24 cellular contexts compared by ENCODE assay signal in the genomic region with DNA sequence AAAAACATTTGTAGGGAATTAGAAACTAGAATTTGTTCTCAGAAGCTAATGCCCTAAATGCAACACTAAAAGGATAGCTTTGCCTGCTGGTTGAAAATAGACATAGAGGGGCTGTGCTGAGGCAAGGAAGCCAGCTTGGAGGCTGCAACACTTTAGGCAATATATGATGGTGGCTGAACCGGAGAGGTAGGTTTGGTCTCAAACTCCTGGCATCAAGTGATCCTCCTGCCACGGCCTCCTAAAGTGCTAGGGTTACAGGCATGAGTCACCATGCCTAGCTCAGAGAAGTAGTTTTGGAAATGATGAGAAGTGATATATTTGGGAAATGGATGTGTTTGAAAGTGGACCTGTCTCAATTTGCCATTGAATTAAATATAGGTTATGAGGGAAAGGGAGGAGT.
"Had no signal": no experiment of that assay in that cellular context is flagged by ENCODE, and none has a peak within 500 bp of the region (broad histone marks: within the 10 kb centered on the region; RNA-seq: fewer than 3 reads in every experiment).

No MANE protein-coding gene starts in this region.

- H3K9ac ChIP-seq: neural progenitor cell had no signal

- H3K27ac Mint-ChIP-seq: activated CD8-positive, alpha-beta T cell treated with anti-CD3 and anti-CD28 coated beads, Interleukin-2, amount 10 ng/mL, durations not matched to agents 7 days and 5 days; activated naive CD8-positive, alpha-beta T cell treated with anti-CD3 and anti-CD28 coated beads, Interleukin-2, amount 10 ng/mL, durations not matched to agents 7 days and 5 days; neural progenitor cell; T-helper 2 cell treated with Interferon-gamma antibody and Interleukin-4, amounts not matched to agents 5 μg/mL and 100 μg/mL, for 36 hours had no signal

- DNase-seq: activated CD4-positive, alpha-beta T cell treated with anti-CD3 and anti-CD28 coated beads, Interleukin-2, amount 50 U/mL, for 1 hour; activated CD4-positive, CD25-positive, alpha-beta regulatory T cell treated with anti-CD3 and anti-CD28 coated beads, Interleukin-2, amount 50 U/mL, for 72 hours; activated CD8-positive, alpha-beta T cell treated with anti-CD3 and anti-CD28 coated beads, Interleukin-2, amount 10 ng/mL, durations not matched to agents 7 days and 5 days; activated naive CD4-positive, alpha-beta T cell; activated naive CD8-positive, alpha-beta T cell treated with anti-CD3 and anti-CD28 coated beads, Interleukin-2, amount 10 ng/mL, durations not matched to agents 7 days and 5 days; amniotic stem cell; cerebellar nuclear complex; cortex of kidney; heart right ventricle; left colon; mesenchymal stem cell; sigmoid colon; stimulated activated CD4-positive, alpha-beta T cell treated with anti-CD3 and anti-CD28 coated beads, Interleukin-2, amount 100 ng/mL, for 48 hours; stimulated activated CD8-positive, alpha-beta memory T cell treated with anti-CD3 and anti-CD28 coated beads, Interleukin-4, amount 100 ng/mL, for 48 hours; stimulated activated naive B cell treated with anti-CD40 and anti-IgM and Interleukin-4, amounts not matched to agents 10 μg/mL and 1 μg/mL and 100 μg/mL, for 72 hours; T-cell; testis; upper lobe of left lung had no signal

- ATAC-seq: activated CD8-positive, alpha-beta T cell treated with anti-CD3 and anti-CD28 coated beads, Interleukin-2, amount 10 ng/mL, durations not matched to agents 7 days and 5 days; heart right ventricle; left colon; stimulated activated naive B cell treated with anti-CD40 and anti-IgM and Interleukin-4, amounts not matched to agents 10 μg/mL and 1 μg/mL and 100 μg/mL, for 72 hours; T-cell had no signal

- H3K27ac ChIP-seq: epithelial cell of prostate, heart right ventricle, neural progenitor cell, sigmoid colon, testis, upper lobe of left lung, VCaP had no signal

- H3K9me3 Mint-ChIP-seq: stimulated activated naive B cell treated with anti-CD40 and anti-IgM and Interleukin-4, amounts not matched to agents 10 μg/mL and 1 μg/mL and 100 μg/mL, for 72 hours; T-helper 2 cell treated with Interferon-gamma antibody and Interleukin-4, amounts not matched to agents 5 μg/mL and 100 μg/mL, for 36 hours had no signal

- H3K9me3 ChIP-seq: sigmoid colon, testis, upper lobe of left lung had no signal

- H3K36me3 Mint-ChIP-seq: activated naive CD8-positive, alpha-beta T cell treated with anti-CD3 and anti-CD28 coated beads, Interleukin-2, amount 10 ng/mL, durations not matched to agents 7 days and 5 days; neural progenitor cell; stimulated activated naive B cell treated with anti-CD40 and anti-IgM and Interleukin-4, amounts not matched to agents 10 μg/mL and 1 μg/mL and 100 μg/mL, for 72 hours had no signal

- H3K4me2 ChIP-seq: neural progenitor cell, smooth muscle cell had no signal

- H3K36me3 ChIP-seq: heart right ventricle, neural progenitor cell, sigmoid colon, upper lobe of left lung had no signal

- H3K27me3 ChIP-seq: heart right ventricle, sigmoid colon, testis, upper lobe of left lung had no signal

- FAIRE-seq: keratinocyte had no signal

- H2AFZ ChIP-seq: neural progenitor cell had no signal

- H3K27me3 Mint-ChIP-seq: stimulated activated naive B cell treated with anti-CD40 and anti-IgM and Interleukin-4, amounts not matched to agents 10 μg/mL and 1 μg/mL and 100 μg/mL, for 72 hours; T-cell had no signal

- H3K4me3 ChIP-seq: heart right ventricle, neural progenitor cell, sigmoid colon, smooth muscle cell, testis, upper lobe of left lung had no signal

- H3K4me3 Mint-ChIP-seq: activated CD8-positive, alpha-beta T cell treated with anti-CD3 and anti-CD28 coated beads, Interleukin-2, amount 10 ng/mL, durations not matched to agents 7 days and 5 days; activated naive CD8-positive, alpha-beta T cell treated with anti-CD3 and anti-CD28 coated beads, Interleukin-2, amount 10 ng/mL, durations not matched to agents 7 days and 5 days; neural progenitor cell; stimulated activated naive B cell treated with anti-CD40 and anti-IgM and Interleukin-4, amounts not matched to agents 10 μg/mL and 1 μg/mL and 100 μg/mL, for 72 hours; T-cell; T-helper 2 cell treated with Interferon-gamma antibody and Interleukin-4, amounts not matched to agents 5 μg/mL and 100 μg/mL, for 36 hours had no signal
